In genomic region chr1:75135829-75136142, GRCh38 we compare ENCODE assay signal across 12 cellular contexts. TPM values are rescaled to one million over a fixed set of nuclear protein-coding genes. Genes with fewer than 3 reads are reported as not detected.
DNase-seq lines count a peak whose midpoint lies in the region; ATAC-seq, FAIRE-seq and TF ChIP-seq lines count a peak whose summit lies in the region.
"Had no signal": no experiment of that assay in that cellular context is flagged by ENCODE, and none has a peak within 500 bp of the region (broad histone marks: within the 10 kb centered on the region; RNA-seq: fewer than 3 reads in every experiment).

No MANE protein-coding gene starts in this region.

- ATAC-seq in gastrocnemius medialis = no peak
- no peak for ATAC-seq in HG03135 (IDR thresholded peaks at IDR 0.05; ENCODE audit: unreplicated experiment)
- ATAC-seq: left colon had no signal

- peaks cover 82 to 90% (median 86%) of the 10 kb centered on the region in 3 donors for H3K27me3 ChIP-seq in gastrocnemius medialis

- in situ Hi-C loops in gastrocnemius medialis (cut with MboI; ENCODE audit: low sequenced_read_pairs in 4 of 4) = no loop called here

- TF ChIP-seq CTCF in gastrocnemius medialis (IDR thresholded peaks at IDR 0.05 in 4 of 5, conservative IDR thresholded peaks at IDR 0.05 in 1 of 5) = no peak

- H3K9me3 ChIP-seq in gastrocnemius medialis = no peaks in the 10 kb centered on the region

- no peak for TF ChIP-seq POLR2A in gastrocnemius medialis (IDR thresholded peaks at IDR 0.05)
- no peak for TF ChIP-seq POLR2A in H54 (IDR thresholded peaks at IDR 0.05; ENCODE audit: low read depth, low read length)

- H3K4me3 ChIP-seq in gastrocnemius medialis = peak overlapping the region; percentile 2 to 63 (median 36)

- peaks cover 5 to 18% of the 10 kb centered on the region in 2 donors for H3K4me1 ChIP-seq in gastrocnemius medialis

- intact Hi-C loops in gastrocnemius medialis (cut with DNase I; ENCODE audit: low total_unique reads) = no loop called here

- FAIRE-seq in H54 (lab: Jason Lieb, UNC) = no peak

- no peak overlapping the region for H3K27ac ChIP-seq in gastrocnemius medialis

- H3K36me3 ChIP-seq in gastrocnemius medialis = no peaks in the 10 kb centered on the region

- DNase-seq in NCI-H1092 treated with DMSO at 0.1 percent for 48 hours (lab: John Stamatoyannopoulos, UW) (peak; percentile 53), NCI-H1092 (lab: John Stamatoyannopoulos, UW) (no peak), NCI-H82 treated with DMSO at 0.1 percent for 48 hours (lab: John Stamatoyannopoulos, UW; ENCODE audit: unreplicated experiment) (peak; percentile 83), fibroblast of peridontal ligament (ENCODE audit: extremely low read depth) (peak; percentile 46), gastrocnemius medialis (no peak), NCI-H1048 (lab: John Stamatoyannopoulos, UW) (no peak), H54 (ENCODE audit: insufficient read length, low spot score) (no peak)
- DNase-seq: ACHN; activated CD4-positive, alpha-beta T cell treated with anti-CD3 and anti-CD28 coated beads for 4 hours; left colon; stimulated activated CD4-positive, alpha-beta T cell treated with anti-CD3 and anti-CD28 coated beads, Interleukin-2, amount 100 ng/mL, for 48 hours had no signal

RNA-seq across cellular contexts. Expression of gene LHX8, which starts 1.6 kb away (rescaled TPM):
- not detected for total RNA-seq in gastrocnemius medialis
- total RNA-seq: left colon had no signal

Comparison
In these comparisons a context has a peak if more than half of its experiments do, and no peak if none do; other contexts are left out.
1. DNase-seq: peak in NCI-H1092 treated with DMSO at 0.1 percent for 48 hours (single experiment), NCI-H82 treated with DMSO at 0.1 percent for 48 hours (single experiment) and fibroblast of peridontal ligament (single experiment); none in NCI-H1092 (single experiment), gastrocnemius medialis (0 of 2), NCI-H1048 (single experiment) and H54 (single experiment).